In the genomic region with DNA sequence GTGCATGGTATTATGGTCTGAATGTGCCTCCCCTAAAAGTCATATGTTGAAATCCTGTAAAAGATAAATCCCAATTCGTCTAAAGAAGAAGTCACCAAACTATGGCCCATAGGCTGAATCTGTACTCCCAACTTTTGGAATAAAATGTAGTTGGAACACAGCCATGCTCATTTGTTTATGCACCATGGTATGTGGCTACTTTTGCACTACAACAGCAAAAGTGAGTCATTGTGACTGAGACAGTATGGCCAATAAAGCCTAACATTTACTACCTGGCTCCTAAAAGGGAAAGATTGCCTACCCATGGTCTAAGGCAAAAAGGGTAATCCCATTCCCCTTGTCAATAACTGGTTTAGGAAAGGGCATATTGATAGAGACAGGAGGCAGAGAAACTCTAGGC, we compare ENCODE assay signal across 19 cellular contexts.
"Had no signal": no experiment of that assay in that cellular context is flagged by ENCODE, and none has a peak within 500 bp of the region (broad histone marks: within the 10 kb centered on the region; RNA-seq: fewer than 3 reads in every experiment).

No MANE protein-coding gene starts in this region.

- H3K27ac Mint-ChIP-seq: activated CD4-positive, alpha-beta T cell treated with anti-CD3 and anti-CD28 coated beads, Interleukin-2, amount 10 ng/mL, durations not matched to agents 24 days and 14 days; activated CD8-positive, alpha-beta T cell treated with anti-CD3 and anti-CD28 coated beads for 36 hours; activated naive CD8-positive, alpha-beta T cell treated with anti-CD3 and anti-CD28 coated beads, Interleukin-2, amount 10 ng/mL, durations not matched to agents 7 days and 5 days; activated T-cell treated with anti-CD3 and anti-CD28 coated beads, Interleukin-2, amount 50 U/mL, for 24 hours; activated T-helper 2 cell treated with anti-CD3 and anti-CD28 coated beads, Interferon-gamma antibody, Interleukin-2, Interleukin-4, amounts not matched to agents 10 μg/mL and 5 μg/mL and 100 μg/mL, durations not matched to agents 14 hours and 24 hours and 36 hours; T-helper 1 cell treated with Interleukin-12 subunit alpha and Interleukin-12 subunit beta and Interleukin-4 antibody, amounts not matched to agents 30 μg/mL and 1 μg/mL, for 36 hours had no signal

- H3K4me3 ChIP-seq: esophagus squamous epithelium, gastrocnemius medialis, left ventricle myocardium inferior, thyroid gland had no signal

- H3K36me3 ChIP-seq: esophagus squamous epithelium, gastrocnemius medialis, left ventricle myocardium inferior, thyroid gland had no signal

- H3K27me3 Mint-ChIP-seq: activated CD4-positive, alpha-beta T cell treated with anti-CD3 and anti-CD28 coated beads, Interleukin-2, amount 10 ng/mL, durations not matched to agents 24 days and 14 days; activated CD8-positive, alpha-beta T cell treated with anti-CD3 and anti-CD28 coated beads for 36 hours; activated naive CD8-positive, alpha-beta T cell treated with anti-CD3 and anti-CD28 coated beads, Interleukin-2, amount 10 ng/mL, durations not matched to agents 7 days and 5 days; activated T-cell treated with anti-CD3 and anti-CD28 coated beads, Interleukin-2, amount 50 U/mL, for 24 hours had no signal

- DNase-seq: activated CD4-positive, alpha-beta T cell treated with anti-CD3 and anti-CD28 coated beads, Interleukin-2, amount 10 ng/mL, durations not matched to agents 24 days and 14 days; activated CD8-positive, alpha-beta T cell treated with anti-CD3 and anti-CD28 coated beads for 36 hours; activated naive CD4-positive, alpha-beta T cell treated with Interleukin-2 at 50 U/mL for 16 hours; activated naive CD8-positive, alpha-beta T cell treated with anti-CD3 and anti-CD28 coated beads, Interleukin-2, amount 10 ng/mL, durations not matched to agents 7 days and 5 days; activated T-cell treated with anti-CD3 and anti-CD28 coated beads, Interleukin-2, amount 50 U/mL, for 24 hours; cerebellar nuclear complex; dermis blood vessel endothelial cell; effector memory CD4-positive, alpha-beta T cell; esophagus squamous epithelium; gastrocnemius medialis; head of caudate nucleus; kidney glomerular epithelial cell; left ventricle myocardium inferior; retina; stimulated activated CD8-positive, alpha-beta memory T cell treated with anti-CD3 and anti-CD28 coated beads, Interleukin-4, amount 100 ng/mL, for 48 hours; stimulated activated naive CD4-positive, alpha-beta T cell; thyroid gland had no signal

- H3K4me3 Mint-ChIP-seq: activated CD4-positive, alpha-beta T cell treated with anti-CD3 and anti-CD28 coated beads, Interleukin-2, amount 10 ng/mL, durations not matched to agents 24 days and 14 days; activated CD8-positive, alpha-beta T cell treated with anti-CD3 and anti-CD28 coated beads for 36 hours; activated naive CD8-positive, alpha-beta T cell treated with anti-CD3 and anti-CD28 coated beads, Interleukin-2, amount 10 ng/mL, durations not matched to agents 7 days and 5 days; activated T-cell treated with anti-CD3 and anti-CD28 coated beads, Interleukin-2, amount 50 U/mL, for 24 hours; T-helper 1 cell treated with Interleukin-12 subunit alpha and Interleukin-12 subunit beta and Interleukin-4 antibody, amounts not matched to agents 30 μg/mL and 1 μg/mL, for 36 hours had no signal

- H3K27ac ChIP-seq: esophagus squamous epithelium, gastrocnemius medialis, left ventricle myocardium inferior, thyroid gland had no signal

- H3K27me3 ChIP-seq: esophagus squamous epithelium, gastrocnemius medialis, thyroid gland had no signal

- H3K4me1 ChIP-seq: esophagus squamous epithelium, gastrocnemius medialis had no signal

- H3K36me3 Mint-ChIP-seq: activated naive CD8-positive, alpha-beta T cell treated with anti-CD3 and anti-CD28 coated beads, Interleukin-2, amount 10 ng/mL, durations not matched to agents 7 days and 5 days had no signal

- H3K4me1 Mint-ChIP-seq: activated CD4-positive, alpha-beta T cell treated with anti-CD3 and anti-CD28 coated beads, Interleukin-2, amount 10 ng/mL, durations not matched to agents 24 days and 14 days; activated naive CD8-positive, alpha-beta T cell treated with anti-CD3 and anti-CD28 coated beads, Interleukin-2, amount 10 ng/mL, durations not matched to agents 7 days and 5 days had no signal

- H3K9me3 ChIP-seq: esophagus squamous epithelium, gastrocnemius medialis, left ventricle myocardium inferior, thyroid gland had no signal

- H3K9me3 Mint-ChIP-seq: activated CD4-positive, alpha-beta T cell treated with anti-CD3 and anti-CD28 coated beads, Interleukin-2, amount 10 ng/mL, durations not matched to agents 24 days and 14 days; activated naive CD8-positive, alpha-beta T cell treated with anti-CD3 and anti-CD28 coated beads, Interleukin-2, amount 10 ng/mL, durations not matched to agents 7 days and 5 days; T-helper 1 cell treated with Interleukin-12 subunit alpha and Interleukin-12 subunit beta and Interleukin-4 antibody, amounts not matched to agents 30 μg/mL and 1 μg/mL, for 36 hours had no signal
